ENCODE assay signal across 10 cellular contexts in genomic region chr4:168803727-168804126, GRCh38.
DNase-seq lines count a peak whose midpoint lies in the region; ATAC-seq, FAIRE-seq and TF ChIP-seq lines count a peak whose summit lies in the region.
"Had no signal": no experiment of that assay in that cellular context is flagged by ENCODE, and none has a peak within 500 bp of the region (broad histone marks: within the 10 kb centered on the region; RNA-seq: fewer than 3 reads in every experiment).

No MANE protein-coding gene starts in this region.

- POLR2A ChIA-PET in H1 (lab: Charles Lee; ENCODE audit: partially characterized antibody), result interaction anchor here (1.4 kb wide), 1 partner anchor 28 kb away, joined by 8 read pairs; no protein-coding TSS in a partner anchor

- TF ChIP-seq POLR2A in H1 (IDR thresholded peaks at IDR 0.05; ENCODE audit: control extremely low read depth in 1 of 2, low read depth in 2 of 2, low read length in 2 of 2), result no peak
- TF ChIP-seq POLR2A in uterus (IDR thresholded peaks at IDR 0.05), result no peak

- no peak overlapping the region for H4K8ac ChIP-seq in H1 (ENCODE audit: extremely low read depth, insufficient read depth, low read length)

- peaks cover 0 to 12% (median 6%) of the 10 kb centered on the region in 4 experiments; a peak in 3 of 7 replicates for H3K4me1 ChIP-seq in H1 (replicated peaks in 1 of 4; ENCODE audit: control insufficient read depth in 3 of 4, insufficient read depth in 4 of 4, low read length in 3 of 4)
- H3K4me1 ChIP-seq in uterus, result peaks cover 0 to 5% of the 10 kb centered on the region in 2 donors
- H3K4me1 ChIP-seq: pancreas had no signal

- peak overlapping the region; percentile 68; the same call in 1 of the 2 replicates for H3K18ac ChIP-seq in H1 (ENCODE audit: extremely low read depth, low read length)

- peak overlapping the region; percentile 93; the same call in 1 of the 2 replicates for H2BK12ac ChIP-seq in H1 (ENCODE audit: low read depth, low read length)

- TF ChIP-seq EP300 in H1 (IDR thresholded peaks at IDR 0.05; ENCODE audit: borderline replicate concordance in 1 of 2, low read depth in 2 of 2, low read length in 2 of 2), result peak in 1 of 2 experiments; percentile 82; a peak in 1 of 3 replicates

- H3K79me1 ChIP-seq in H1 (ENCODE audit: low read depth, low read length), result no peaks in the 10 kb centered on the region

- H3K23ac ChIP-seq in H1 (ENCODE audit: insufficient read length), result no peak overlapping the region

- H3K14ac ChIP-seq in H1 (ENCODE audit: insufficient read length), result no peak overlapping the region

- CTCF ChIA-PET in H1 (lab: Charles Lee; ENCODE audit: partially characterized antibody), result interaction anchor here (0.9 to 1.5 kb wide), 3 partner anchors 10 to 96 kb away, joined by 3 to 4 read pairs (median 3); no protein-coding TSS in a partner anchor

- peak overlapping the region; percentile 63; the same call in 1 of the 2 replicates for H3K27ac ChIP-seq in H1 (ENCODE audit: low read depth, low read length)
- peak overlapping the region; percentile 57 to 81 for H3K27ac ChIP-seq in uterus
- H3K27ac ChIP-seq: pancreas had no signal

- peak overlapping the region; percentile 90 for H2BK5ac ChIP-seq in H1 (ENCODE audit: low read depth, low read length)

- no peaks in the 10 kb centered on the region; the same call in 1 of the 2 replicates for H3K23me2 ChIP-seq in H1 (ENCODE audit: low read depth, low read length)

- no peak; a peak in 1 of 4 replicates for TF ChIP-seq RAD21 in H1 (IDR thresholded peaks at IDR 0.05 in 1 of 2, conservative IDR thresholded peaks at IDR 0.05 in 1 of 2; ENCODE audit: low read depth in 2 of 2, low read length in 2 of 2)

- intact Hi-C loops in uterus (cut with DNase I; ENCODE audit: low total_unique reads), result no loop called here

- H2BK120ac ChIP-seq in H1 (replicated peaks; ENCODE audit: low read depth, low read length), result no peak overlapping the region

- peaks cover 0 to 3% of the 10 kb centered on the region in 2 experiments; a peak in 2 of 4 replicates for H3K9me3 ChIP-seq in H1 (ENCODE audit: insufficient read depth in 2 of 2, low read depth in 1 of 2, low read length in 1 of 2)
- H3K9me3 ChIP-seq in uterus, result no peaks in the 10 kb centered on the region
- H3K9me3 ChIP-seq: pancreas had no signal

- FAIRE-seq in H1 (lab: Jason Lieb, UNC), result peak; percentile 66
- FAIRE-seq: pancreas had no signal

- no peak for ATAC-seq in HG02759 (IDR thresholded peaks at IDR 0.05; ENCODE audit: unreplicated experiment)
- no peak for ATAC-seq in HG03565 (IDR thresholded peaks at IDR 0.05; ENCODE audit: unreplicated experiment)

- H4K20me1 ChIP-seq in H1 (replicated peaks in 1 of 2; ENCODE audit: control insufficient read depth in 1 of 2, insufficient read depth in 2 of 2, low read length in 2 of 2), result no peaks in the 10 kb centered on the region

- H3K36me3 ChIP-seq in H1 (ENCODE audit: control insufficient read depth in 2 of 4, insufficient read depth in 4 of 4, low read length in 3 of 4) (no peaks in the 10 kb centered on the region; a peak in 1 of 8 replicates), uterus (no peaks in the 10 kb centered on the region)
- H3K36me3 ChIP-seq: pancreas had no signal

- DNase-seq in M059J (ENCODE audit: low read depth) (peak; percentile 53), H1 (ENCODE audit: low read depth in 1 of 2, low spot score in 2 of 2) (no peak), kidney tubule cell (ENCODE audit: low spot score) (peak; percentile 83), uterus (no peak), HK-2 (ENCODE audit: unreplicated experiment) (no peak)
- DNase-seq: activated T-cell treated with anti-CD3 and anti-CD28 coated beads, Interleukin-2, amount 50 U/mL, for 48 hours; NCI-H510A; pancreas had no signal

- H3K56ac ChIP-seq in H1 (replicated peaks; ENCODE audit: insufficient read length, low read depth, low read length), result no peak overlapping the region

- H2AFZ ChIP-seq in H1 (ENCODE audit: low read length), result peak overlapping the region; percentile 30; the same call in 1 of the 2 replicates

- H3K27me3 ChIP-seq in H1 (replicated peaks in 1 of 4; ENCODE audit: control insufficient read depth in 3 of 4, extremely low read depth in 1 of 4, insufficient read depth in 3 of 4, low read length in 3 of 4), result no peaks in the 10 kb centered on the region
- H3K27me3 ChIP-seq in uterus, result no peaks in the 10 kb centered on the region
- H3K27me3 ChIP-seq: pancreas had no signal

- no peak overlapping the region; the same call in 1 of the 2 replicates for H2BK15ac ChIP-seq in H1 (ENCODE audit: low read length)

- H3K4ac ChIP-seq in H1 (replicated peaks; ENCODE audit: insufficient read length, low read depth, low read length), result no peak overlapping the region

- peak overlapping the region; percentile 41 to 44; a peak in 3 of 4 replicates for H3K4me2 ChIP-seq in H1 (ENCODE audit: insufficient read depth in 1 of 2, low read depth in 2 of 2, low read length in 2 of 2)

- no peak overlapping the region for H4K91ac ChIP-seq in H1 (replicated peaks; ENCODE audit: insufficient read length, low read length)

- peak overlapping the region; percentile 11 for H4K5ac ChIP-seq in H1 (ENCODE audit: insufficient read length, low read depth, low read length)

- H2BK20ac ChIP-seq in H1 (ENCODE audit: low read length), result 0 out of 2 replicates have a peak overlapping the region, but pooled peaks have one; percentile 5

- no peaks in the 10 kb centered on the region for H3K79me2 ChIP-seq in H1 (ENCODE audit: control insufficient read depth in 1 of 2, insufficient read depth in 2 of 2, low read length in 2 of 2)

- H3K9ac ChIP-seq in H1 (replicated peaks in 1 of 4; ENCODE audit: extremely low read depth in 1 of 4, low read depth in 3 of 4, low read length in 3 of 4), result peak overlapping the region in 1 of 4 experiments; percentile 17; a peak in 1 of 7 replicates

- no peak overlapping the region for H3K4me3 ChIP-seq in H1 (ENCODE audit: extremely low read depth in 1 of 4, insufficient read depth in 2 of 4, low read depth in 3 of 4, low read length in 4 of 4)
- no peak overlapping the region for H3K4me3 ChIP-seq in uterus
- H3K4me3 ChIP-seq: pancreas had no signal

- WGBS in H1 (ENCODE audit: extremely low coverage in 1 of 2, insufficient coverage in 1 of 2, insufficient read length in 1 of 2, insufficient replicate concordance in 2 of 2, low coverage in 1 of 2, low lambda C conversion rate in 2 of 2, missing lambda C conversion rate in 1 of 2), 2 experiments, result 50% methylated on average over 4 of the region's 4 CpGs; no CpG with 5 or more reads in 1 of the 2 experiments

- TF ChIP-seq CTCF in H1 (IDR thresholded peaks at IDR 0.05; ENCODE audit: control extremely low read depth in 1 of 3, insufficient read depth in 1 of 3, low read depth in 1 of 3, low read length in 3 of 3), result no peak
- no peak for TF ChIP-seq CTCF in uterus (IDR thresholded peaks at IDR 0.05)

- H2AK5ac ChIP-seq in H1 (ENCODE audit: low read depth, low read length), result 0 out of 2 replicates have a peak overlapping the region, but pooled peaks have one; percentile 16

TF ChIP-seq in H1, 55 proteins besides CTCF, POLR2A, EP300 and RAD21 (continues in another document):
- TF ChIP-seq CHD1 (IDR thresholded peaks at IDR 0.05; ENCODE audit: low read depth, low read length), result no peak
- no peak for TF ChIP-seq SP4 (IDR thresholded peaks at IDR 0.05; ENCODE audit: low read length)
- no peak for TF ChIP-seq SIX5 (IDR thresholded peaks at IDR 0.05; ENCODE audit: low read depth, low read length)
- peak; percentile 84; the same call in 1 of the 2 replicates for TF ChIP-seq ATF2 (IDR thresholded peaks at IDR 0.05; ENCODE audit: low read length)
- TF ChIP-seq ASH2L (IDR thresholded peaks at IDR 0.05; ENCODE audit: low read length), result no peak
- no peak for TF ChIP-seq CTBP2 (IDR thresholded peaks at IDR 0.05; ENCODE audit: borderline replicate concordance, insufficient read depth, insufficient read length, low read length)
- TF ChIP-seq POLR2AphosphoS5 (IDR thresholded peaks at IDR 0.05; ENCODE audit: low read depth, low read length), result no peak
- peak; percentile 38; the same call in 1 of the 2 replicates for TF ChIP-seq JUND (IDR thresholded peaks at IDR 0.05; ENCODE audit: low read length)
- no peak for TF ChIP-seq KDM5A (IDR thresholded peaks at IDR 0.05; ENCODE audit: low read length)
- TF ChIP-seq HDAC2 (IDR thresholded peaks at IDR 0.05; ENCODE audit: borderline replicate concordance in 1 of 2, low read depth in 2 of 2, low read length in 2 of 2), result no peak
- no peak for TF ChIP-seq GABPA (IDR thresholded peaks at IDR 0.05; ENCODE audit: borderline replicate concordance, insufficient read depth, low read length)

Comparison
In these comparisons a context has a peak if more than half of its experiments do, and no peak if none do; other contexts are left out.
1. DNase-seq: peak in M059J (single experiment) and kidney tubule cell (single experiment); none in H1 (0 of 2), uterus (0 of 2) and HK-2 (single experiment).